2 cellular contexts compared by ENCODE assay signal in genomic region chr5:38292228-38292627, GRCh38.
TF ChIP-seq lines count a peak whose summit lies in the region.

No MANE protein-coding gene starts in this region.

TF ChIP-seq in HepG2, 621 proteins besides CTCF, POLR2A, EP300 and RAD21:
- TF ChIP-seq ZBTB42 (CRISPR knock-in tag; IDR thresholded peaks at IDR 0.05) (no peak), PHF20 (CRISPR knock-in tag; IDR thresholded peaks at IDR 0.05) (no peak), PRPF4 (IDR thresholded peaks at IDR 0.05; ENCODE audit: low read depth, low read length, poor library complexity, severe bottlenecking) (no peak), PRDM4 (CRISPR knock-in tag; IDR thresholded peaks at IDR 0.05; ENCODE audit: borderline replicate concordance) (no peak), SKIL (CRISPR knock-in tag; IDR thresholded peaks at IDR 0.05; ENCODE audit: borderline replicate concordance) (no peak), NFE2L1 (CRISPR knock-in tag; IDR thresholded peaks at IDR 0.05; ENCODE audit: borderline replicate concordance) (no peak), ZBTB10 (CRISPR knock-in tag; IDR thresholded peaks at IDR 0.05; ENCODE audit: borderline replicate concordance) (no peak), ARHGAP35 (CRISPR knock-in tag; IDR thresholded peaks at IDR 0.05; ENCODE audit: borderline replicate concordance) (no peak), ZGPAT (CRISPR knock-in tag; IDR thresholded peaks at IDR 0.05) (no peak), NFIC (IDR thresholded peaks at IDR 0.05; ENCODE audit: low read length) (no peak)

TF ChIP-seq in SK-N-SH, 30 proteins besides CTCF, POLR2A, EP300 and RAD21:
- TF ChIP-seq SMC3 (IDR thresholded peaks at IDR 0.05; ENCODE audit: low read depth, low read length) (no peak), POLR2AphosphoS5 (IDR thresholded peaks at IDR 0.05; ENCODE audit: low read depth, low read length) (no peak), NFIC (IDR thresholded peaks at IDR 0.05; ENCODE audit: borderline replicate concordance) (no peak), FOXJ3 (CRISPR knock-in tag; IDR thresholded peaks at IDR 0.05) (no peak), GATA2 (CRISPR knock-in tag; IDR thresholded peaks at IDR 0.05) (no peak)
